In genomic region chr12:89490922-89491321, GRCh38 we compare ENCODE assay signal across 28 cellular contexts.
"Had no signal": no experiment of that assay in that cellular context is flagged by ENCODE, and none has a peak within 500 bp of the region (broad histone marks: within the 10 kb centered on the region; RNA-seq: fewer than 3 reads in every experiment).

No MANE protein-coding gene starts in this region.

- DNase-seq: effector CD8-positive, alpha-beta T cell; foreskin keratinocyte; heart left ventricle; immature natural killer cell; islet precursor cell; kidney glomerular epithelial cell; left ventricle myocardium superior; lower lobe of right lung; natural killer cell; pancreas; stimulated activated CD4-positive, alpha-beta T cell treated with anti-CD3 and anti-CD28 coated beads, Interleukin-12 subunit alpha, Interleukin-12 subunit beta, amount 100 ng/mL, for 4 hours; stimulated activated CD4-positive, alpha-beta T cell treated with anti-CD3 and anti-CD28 coated beads, Interleukin-1b, Interleukin-23, amount 100 ng/mL, for 48 hours; stimulated activated CD4-positive, alpha-beta T cell treated with anti-CD3 and anti-CD28 coated beads, Interleukin-4, amount 100 ng/mL, for 1 hour; stimulated activated CD8-positive, alpha-beta memory T cell treated with anti-CD3 and anti-CD28 coated beads, Interleukin-4, amount 100 ng/mL, for 48 hours; stimulated activated naive CD4-positive, alpha-beta T cell; stimulated activated naive CD8-positive, alpha-beta T cell treated with anti-CD3 and anti-CD28 coated beads, Interleukin-15, amount 100 ng/mL, for 72 hours; thyroid gland had no signal

- H3K27me3 ChIP-seq: esophagus muscularis mucosa, foreskin keratinocyte, gastroesophageal sphincter, heart left ventricle, hepatocyte, neutrophil, pancreas, suprapubic skin, thyroid gland had no signal

- H3K27me3 Mint-ChIP-seq: dendritic cell treated with granulocyte-macrophage colony-stimulating factor and Interleukin-4, amounts not matched to agents 40 ng/mL and 50 ng/mL, for 4 days; stimulated activated naive CD8-positive, alpha-beta T cell treated with anti-CD3 and anti-CD28 coated beads, Interleukin-15, amount 100 ng/mL, for 72 hours; type B pancreatic cell had no signal

- H3K9me3 Mint-ChIP-seq: dendritic cell treated with granulocyte-macrophage colony-stimulating factor and Interleukin-4, amounts not matched to agents 40 ng/mL and 50 ng/mL, for 4 days; immature natural killer cell; natural killer cell; type B pancreatic cell had no signal

- H3K4me3 ChIP-seq: esophagus muscularis mucosa, gastroesophageal sphincter, heart left ventricle, hepatocyte, lower lobe of right lung, pancreas, smooth muscle cell, suprapubic skin, thyroid gland had no signal

- H2AFZ ChIP-seq: hepatocyte had no signal

- H3K9me3 ChIP-seq: esophagus muscularis mucosa, gastroesophageal sphincter, heart left ventricle, lower lobe of right lung, neutrophil, pancreas, suprapubic skin, thyroid gland had no signal

- H3K36me3 Mint-ChIP-seq: natural killer cell had no signal

- H3K27ac Mint-ChIP-seq: dendritic cell treated with granulocyte-macrophage colony-stimulating factor and Interleukin-4, amounts not matched to agents 40 ng/mL and 50 ng/mL, for 4 days; natural killer cell; type B pancreatic cell had no signal

- H3K4me1 ChIP-seq: esophagus muscularis mucosa, gastroesophageal sphincter, heart left ventricle, lower lobe of right lung, pancreas, suprapubic skin, thyroid gland had no signal

- H3K79me2 ChIP-seq: hepatocyte had no signal

- H3K27ac ChIP-seq: esophagus muscularis mucosa, foreskin keratinocyte, gastroesophageal sphincter, heart left ventricle, hepatocyte, lower lobe of right lung, neutrophil, pancreas, suprapubic skin, thyroid gland had no signal

- H3K4me2 ChIP-seq: hepatocyte, smooth muscle cell had no signal

- FAIRE-seq: colon, endothelial cell of umbilical vein, pancreas had no signal

- H3K36me3 ChIP-seq: pancreas had no signal

- ATAC-seq: foreskin keratinocyte; gastroesophageal sphincter; heart left ventricle; left ventricle myocardium superior; lower lobe of right lung; natural killer cell; pancreas; sciatic nerve; stimulated activated naive CD8-positive, alpha-beta T cell treated with anti-CD3 and anti-CD28 coated beads, Interleukin-15, amount 100 ng/mL, for 72 hours had no signal

- H3K4me3 Mint-ChIP-seq: dendritic cell treated with granulocyte-macrophage colony-stimulating factor and Interleukin-4, amounts not matched to agents 40 ng/mL and 50 ng/mL, for 4 days; immature natural killer cell; natural killer cell; stimulated activated naive CD8-positive, alpha-beta T cell treated with anti-CD3 and anti-CD28 coated beads, Interleukin-15, amount 100 ng/mL, for 72 hours; type B pancreatic cell had no signal
